Comparison of ENCODE assay signal across 13 cellular contexts in genomic region chr6:2861071-2861821, GRCh38. TPM values are rescaled to one million over a fixed set of nuclear protein-coding genes. Genes with fewer than 3 reads are reported as not detected.
DNase-seq lines count a peak whose midpoint lies in the region; ATAC-seq and TF ChIP-seq lines count a peak whose summit lies in the region.
"Had no signal": no experiment of that assay in that cellular context is flagged by ENCODE, and none has a peak within 500 bp of the region (broad histone marks: within the 10 kb centered on the region; RNA-seq: fewer than 3 reads in every experiment).

No MANE protein-coding gene starts in this region.

- peak overlapping the region; percentile 65 for H3K4me3 Mint-ChIP-seq in natural killer cell
- H3K4me3 Mint-ChIP-seq: H9 had no signal

- no peaks in the 10 kb centered on the region for H3K9me3 Mint-ChIP-seq in natural killer cell
- H3K9me3 Mint-ChIP-seq: H9 had no signal

- no CpG with 5 or more reads among the region's 11 CpGs for WGBS in neuronal stem cell (ENCODE audit: extremely low coverage in 2 of 2, insufficient read length in 2 of 2, insufficient replicate concordance in 1 of 2), 2 donors

- no peak overlapping the region for H2BK5ac ChIP-seq in neuronal stem cell (ENCODE audit: low read length)

- H2AFZ ChIP-seq in neuronal stem cell (ENCODE audit: low read length): no peak overlapping the region

- no peaks in the 10 kb centered on the region for H3K36me3 Mint-ChIP-seq in natural killer cell

- no peak overlapping the region for H3K14ac ChIP-seq in neuronal stem cell (ENCODE audit: low read length)

- H2BK120ac ChIP-seq in neuronal stem cell (ENCODE audit: low read depth, low read length): no peak overlapping the region

- no peak overlapping the region for H3K18ac ChIP-seq in neuronal stem cell (ENCODE audit: low read length)

- no peaks in the 10 kb centered on the region for H3K79me1 ChIP-seq in neuronal stem cell (ENCODE audit: low read depth, low read length)

- no peak overlapping the region for H3K23ac ChIP-seq in neuronal stem cell (ENCODE audit: low read depth, low read length, poor library complexity)

- H2AK5ac ChIP-seq in neuronal stem cell (ENCODE audit: low read depth, low read length): no peak overlapping the region

- no peaks in the 10 kb centered on the region for H3K9me3 ChIP-seq in neuronal stem cell (replicated peaks in 1 of 2; ENCODE audit: control insufficient read depth in 2 of 2, insufficient read depth in 1 of 2, low read depth in 1 of 2, low read length in 2 of 2)
- H3K9me3 ChIP-seq: Caco-2, thoracic aorta had no signal

- no peaks in the 10 kb centered on the region for H3K27me3 ChIP-seq in neuronal stem cell (ENCODE audit: control insufficient read depth in 3 of 3, insufficient read depth in 3 of 3, low read depth in 1 of 3, low read length in 3 of 3)

- peaks cover 10 to 12% of the 10 kb centered on the region in 2 donors for H3K4me1 ChIP-seq in neuronal stem cell (ENCODE audit: control insufficient read depth in 2 of 2, insufficient read depth in 1 of 2, low read depth in 1 of 2, low read length in 2 of 2)

- H3K27ac Mint-ChIP-seq in natural killer cell: peak overlapping the region; percentile 84 to 97

- H4K91ac ChIP-seq in neuronal stem cell (ENCODE audit: low read depth, low read length, poor library complexity): no peak overlapping the region

- no peak overlapping the region for H4K8ac ChIP-seq in neuronal stem cell (ENCODE audit: low read depth, low read length)

- intact Hi-C loops in natural killer cell (cut with micrococcal nuclease) (no loop called here), cardiac septum (cut with DNase I) (no loop called here)

- no peak overlapping the region for H3K4me2 ChIP-seq in neuronal stem cell (ENCODE audit: insufficient read depth, low read length, poor library complexity, severe bottlenecking)

- H2BK12ac ChIP-seq in neuronal stem cell (ENCODE audit: low read length): no peak overlapping the region

- no peak overlapping the region for H3K9ac ChIP-seq in neuronal stem cell (ENCODE audit: low read depth, low read length, poor library complexity)

- DNase-seq in Jurkat, Clone E6-1 (ENCODE audit: low read depth, low spot score): peak; percentile 94
- peak; percentile 56 for DNase-seq in activated CD8-positive, alpha-beta memory T cell treated with anti-CD3 and anti-CD28 coated beads, Interleukin-2, amount 50 U/mL, for 48 hours
- DNase-seq in natural killer cell (no peak), cardiac septum (ENCODE audit: low spot score) (no peak), neuronal stem cell (ENCODE audit: low spot score) (no peak), germinal center (ENCODE audit: low spot score) (no peak)
- DNase-seq: Caco-2, H9, mesenchymal stem cell, NCI-H2081 treated with DMSO at 0.1 percent for 48 hours, PC-3 had no signal

- ATAC-seq in natural killer cell: no peak
- ATAC-seq: PC-3 had no signal

- H3K4me3 ChIP-seq in GM08714 (ENCODE audit: low read length): peak overlapping the region; percentile 13; the same call in 1 of the 2 replicates
- no peak overlapping the region for H3K4me3 ChIP-seq in Jurkat, Clone E6-1 (ENCODE audit: low read length)
- no peak overlapping the region for H3K4me3 ChIP-seq in neuronal stem cell (ENCODE audit: low read length in 2 of 2)
- H3K4me3 ChIP-seq: thoracic aorta had no signal

- no peak overlapping the region for H3K4ac ChIP-seq in neuronal stem cell (ENCODE audit: low read length)

- no peak for TF ChIP-seq CTCF in natural killer cell (IDR thresholded peaks at IDR 0.05)

- H3K36me3 ChIP-seq in neuronal stem cell (replicated peaks in 1 of 2; ENCODE audit: control insufficient read depth in 2 of 2, insufficient read depth in 2 of 2, low read length in 2 of 2): no peaks in the 10 kb centered on the region
- H3K36me3 ChIP-seq: thoracic aorta had no signal

- no peaks in the 10 kb centered on the region for H3K27me3 Mint-ChIP-seq in natural killer cell (ENCODE audit: low read depth in 2 of 2)

- peaks cover 44 to 52% of the 10 kb centered on the region in 2 donors for H3K4me1 Mint-ChIP-seq in natural killer cell

- H2BK15ac ChIP-seq in neuronal stem cell (ENCODE audit: low read length): no peak overlapping the region

- H3K27ac ChIP-seq in neuronal stem cell (replicated peaks; ENCODE audit: low read length): no peak overlapping the region
- H3K27ac ChIP-seq: thoracic aorta had no signal

RNA-seq across cellular contexts. Expression of gene SERPINB1, which starts 19.6 kb away (rescaled TPM):
- polyA plus RNA-seq in Jurkat, Clone E6-1 (2012; ENCODE audit: insufficient read depth, insufficient read length): not detected
- total RNA-seq in natural killer cell (10 to 100 TPM; 74.8 to 80.2 (median 78.1) TPM), cardiac septum (26.4 TPM)
- 13.3 TPM for polyA plus RNA-seq in neuronal stem cell (2013, experiment 1 of 2)
- 14.7 TPM for polyA plus RNA-seq in neuronal stem cell (2013, experiment 2 of 2)

RNA-seq across cellular contexts. Expression of gene SERPINB9, which starts 41.9 kb away (rescaled TPM):
- polyA plus RNA-seq in Jurkat, Clone E6-1 (2012; ENCODE audit: insufficient read depth, insufficient read length): 1.5 TPM
- 10 to 100 TPM; 34.9 to 54.3 (median 47.3) TPM for total RNA-seq in natural killer cell
- 5.3 TPM for total RNA-seq in cardiac septum
- 0.96 TPM for polyA plus RNA-seq in neuronal stem cell (2013, experiment 1 of 2)
- polyA plus RNA-seq in neuronal stem cell (2013, experiment 2 of 2): 1.1 TPM

Comparison
In these comparisons a context has a peak if more than half of its experiments do, and no peak if none do; other contexts are left out.
1. DNase-seq: peak in Jurkat, Clone E6-1 (single experiment) and activated CD8-positive, alpha-beta memory T cell treated with anti-CD3 and anti-CD28 coated beads, Interleukin-2, amount 50 U/mL, for 48 hours (single experiment); none in natural killer cell (single experiment), cardiac septum (single experiment), neuronal stem cell (single experiment) and germinal center (single experiment).